In genomic region chr16:18842565-18842964, GRCh38 we compare ENCODE assay signal across 24 cellular contexts. TPM values are rescaled to one million over a fixed set of nuclear protein-coding genes. Genes with fewer than 3 reads are reported as not detected.
DNase-seq lines count a peak whose midpoint lies in the region; ATAC-seq, FAIRE-seq and TF ChIP-seq lines count a peak whose summit lies in the region.
"Had no signal": no experiment of that assay in that cellular context is flagged by ENCODE, and none has a peak within 500 bp of the region (broad histone marks: within the 10 kb centered on the region; RNA-seq: fewer than 3 reads in every experiment).

No MANE protein-coding gene starts in this region.

- H3K27me3 ChIP-seq in dorsolateral prefrontal cortex (no peaks in the 10 kb centered on the region), right lobe of liver (no peaks in the 10 kb centered on the region)
- H3K27me3 ChIP-seq: BLaER1, SJSA1 had no signal

- no peak overlapping the region for H3K9ac ChIP-seq in kidney (ENCODE audit: low read length in 2 of 2)
- H3K9ac ChIP-seq: BLaER1, KMS-11 had no signal

- no peak for ATAC-seq in stimulated activated naive CD8-positive, alpha-beta T cell treated with anti-CD3 and anti-CD28 coated beads, Interleukin-15, amount 100 ng/mL, for 72 hours
- ATAC-seq in right lobe of liver = peak; percentile 77 to 91 (median 84)
- ATAC-seq: HCT116 had no signal

- DNase-seq in stimulated activated naive CD8-positive, alpha-beta T cell treated with anti-CD3 and anti-CD28 coated beads, Interleukin-15, amount 100 ng/mL, for 72 hours = no peak
- DNase-seq in dorsolateral prefrontal cortex (no peak), right lobe of liver (peak in 2 of 3 donors; percentile 64 to 73), kidney (no peak), NCI-H1694 treated with DMSO at 0.1 percent for 48 hours (lab: John Stamatoyannopoulos, UW) (no peak), caudate nucleus (lab: John Stamatoyannopoulos, UW) (no peak)
- DNase-seq: CD4-positive, CD25-positive, alpha-beta regulatory T cell; COR-L47; MM.1S; NCI-H2029 treated with DMSO at 0.1 percent for 48 hours; NCI-H2227 treated with DMSO at 0.1 percent for 48 hours; NCI-H526 treated with DMSO at 0.1 percent for 48 hours; PC-9; Right ventricle myocardium superior; RPMI8226 had no signal

- FAIRE-seq in kidney (lab: Jason Lieb, UNC) = no peak
- FAIRE-seq: A204.1, G401.6, H1 had no signal

- H3K27me3 Mint-ChIP-seq in stimulated activated naive CD8-positive, alpha-beta T cell treated with anti-CD3 and anti-CD28 coated beads, Interleukin-15, Interleukin-2, amounts not matched to agents 100 ng/mL and 50 ng/mL, for 24 hours = no peaks in the 10 kb centered on the region
- no peaks in the 10 kb centered on the region for H3K27me3 Mint-ChIP-seq in stimulated activated naive CD8-positive, alpha-beta T cell treated with anti-CD3 and anti-CD28 coated beads, Interleukin-15, amount 100 ng/mL, for 72 hours
- H3K27me3 Mint-ChIP-seq: CD4-positive, CD25-positive, alpha-beta regulatory T cell; IgD-negative memory B cell had no signal

- H3K4me3 ChIP-seq in dorsolateral prefrontal cortex (no peak overlapping the region), right lobe of liver (no peak overlapping the region), kidney (ENCODE audit: low read length in 2 of 2) (no peak overlapping the region)
- H3K4me3 ChIP-seq: BLaER1, PC-9, SJSA1 had no signal

- intact Hi-C loops in dorsolateral prefrontal cortex (cut with DNase I) = no loop called here
- intact Hi-C loops in right lobe of liver (cut with DNase I) = no loop called here
- intact Hi-C loops in kidney (cut with DNase I) = no loop called here

- no peak for TF ChIP-seq POLR2A in right lobe of liver (IDR thresholded peaks at IDR 0.05)

- peaks cover 5% of the 10 kb centered on the region for H3K4me1 Mint-ChIP-seq in stimulated activated naive CD8-positive, alpha-beta T cell treated with anti-CD3 and anti-CD28 coated beads, Interleukin-15, Interleukin-2, amounts not matched to agents 100 ng/mL and 50 ng/mL, for 24 hours (ENCODE audit: low read depth)
- H3K4me1 Mint-ChIP-seq in stimulated activated naive CD8-positive, alpha-beta T cell treated with anti-CD3 and anti-CD28 coated beads, Interleukin-15, amount 100 ng/mL, for 72 hours = peaks cover 8% of the 10 kb centered on the region

- no peak overlapping the region for H3K4me3 Mint-ChIP-seq in stimulated activated naive CD8-positive, alpha-beta T cell treated with anti-CD3 and anti-CD28 coated beads, Interleukin-15, Interleukin-2, amounts not matched to agents 100 ng/mL and 50 ng/mL, for 24 hours
- no peak overlapping the region for H3K4me3 Mint-ChIP-seq in stimulated activated naive CD8-positive, alpha-beta T cell treated with anti-CD3 and anti-CD28 coated beads, Interleukin-15, amount 100 ng/mL, for 72 hours
- H3K4me3 Mint-ChIP-seq: CD4-positive, CD25-positive, alpha-beta regulatory T cell; IgD-negative memory B cell had no signal

- H3K27ac Mint-ChIP-seq in stimulated activated naive CD8-positive, alpha-beta T cell treated with anti-CD3 and anti-CD28 coated beads, Interleukin-15, Interleukin-2, amounts not matched to agents 100 ng/mL and 50 ng/mL, for 24 hours = peak overlapping the region; percentile 3
- H3K27ac Mint-ChIP-seq in stimulated activated naive CD8-positive, alpha-beta T cell treated with anti-CD3 and anti-CD28 coated beads, Interleukin-15, amount 100 ng/mL, for 72 hours = peak overlapping the region in 1 of 2 donors; percentile 6
- H3K27ac Mint-ChIP-seq: IgD-negative memory B cell had no signal

- H3K4me1 ChIP-seq in right lobe of liver (peaks cover 0 to 26% (median 0%) of the 10 kb centered on the region in 4 donors), kidney (ENCODE audit: control insufficient read depth in 1 of 2, insufficient read depth in 1 of 2, low read depth in 1 of 2, low read length in 2 of 2) (no peaks in the 10 kb centered on the region)
- H3K4me1 ChIP-seq: BLaER1, SJSA1 had no signal

- H3K36me3 Mint-ChIP-seq in stimulated activated naive CD8-positive, alpha-beta T cell treated with anti-CD3 and anti-CD28 coated beads, Interleukin-15, Interleukin-2, amounts not matched to agents 100 ng/mL and 50 ng/mL, for 24 hours (ENCODE audit: low read depth) = peaks cover 86% of the 10 kb centered on the region

- H3K27ac ChIP-seq in dorsolateral prefrontal cortex = peak overlapping the region in 31 of 59 donors; percentile 1 to 68 (median 37)
- peak overlapping the region in 2 of 3 donors; percentile 18 to 70 for H3K27ac ChIP-seq in right lobe of liver
- H3K27ac ChIP-seq in kidney (ENCODE audit: low read depth in 2 of 2, low read length in 2 of 2) = no peak overlapping the region
- H3K27ac ChIP-seq in caudate nucleus (ENCODE audit: low read depth, low read length) = no peak overlapping the region
- H3K27ac ChIP-seq: BLaER1, KMS-11, PC-9, SJSA1 had no signal

- TF ChIP-seq CTCF in dorsolateral prefrontal cortex (IDR thresholded peaks at IDR 0.05 in 54 of 56, conservative IDR thresholded peaks at IDR 0.05 in 2 of 56; ENCODE audit: low read depth in 1 of 56, partially characterized antibody in 56 of 56) = no peak
- no peak for TF ChIP-seq CTCF in right lobe of liver (IDR thresholded peaks at IDR 0.05)
- TF ChIP-seq CTCF in kidney (IDR thresholded peaks at IDR 0.05; ENCODE audit: borderline replicate concordance, extremely low read depth, insufficient read depth) = no peak

- H3K9me3 ChIP-seq in right lobe of liver (no peaks in the 10 kb centered on the region), kidney (ENCODE audit: control insufficient read depth in 1 of 2, low read length in 2 of 2) (no peaks in the 10 kb centered on the region)
- H3K9me3 ChIP-seq: BLaER1, SJSA1 had no signal

- no peaks in the 10 kb centered on the region for H3K9me3 Mint-ChIP-seq in stimulated activated naive CD8-positive, alpha-beta T cell treated with anti-CD3 and anti-CD28 coated beads, Interleukin-15, Interleukin-2, amounts not matched to agents 100 ng/mL and 50 ng/mL, for 24 hours
- H3K9me3 Mint-ChIP-seq in stimulated activated naive CD8-positive, alpha-beta T cell treated with anti-CD3 and anti-CD28 coated beads, Interleukin-15, amount 100 ng/mL, for 72 hours = no peaks in the 10 kb centered on the region
- H3K9me3 Mint-ChIP-seq: CD4-positive, CD25-positive, alpha-beta regulatory T cell; IgD-negative memory B cell had no signal

- H3K36me3 ChIP-seq in right lobe of liver (peaks cover 0 to 67% (median 27%) of the 10 kb centered on the region in 4 donors), kidney (ENCODE audit: control insufficient read depth in 1 of 2, insufficient read depth in 2 of 2, low read length in 2 of 2) (peaks cover 36 to 57% of the 10 kb centered on the region in 2 donors)

- WGBS in right lobe of liver (ENCODE audit: insufficient coverage, low coverage, low lambda C conversion rate, missing lambda C conversion rate) = 18% methylated on average over 4 of the region's 6 CpGs

RNA-seq across cellular contexts. Expression of gene ARL6IP1, which starts 41.2 kb away (rescaled TPM):
- 100 to 1,000 TPM; 150 to 428 (median 318) TPM for total RNA-seq in dorsolateral prefrontal cortex
- total RNA-seq in right lobe of liver = 100 to 1,000 TPM; 103 to 160 (median 109) TPM
- 107 TPM for total RNA-seq in kidney
- 99.5 TPM for polyA plus RNA-seq in kidney (ENCODE audit: insufficient read depth, low read depth, low replicate concordance)

RNA-seq across cellular contexts. Expression of gene RPS15A, which starts 52.4 kb away (rescaled TPM):
- 100 to 1,000 TPM; 167 to 354 (median 232) TPM for total RNA-seq in dorsolateral prefrontal cortex
- total RNA-seq in right lobe of liver = 100 to 1,000 TPM; 413 to 736 (median 445) TPM
- total RNA-seq in kidney = 918 TPM
- polyA plus RNA-seq in kidney (ENCODE audit: insufficient read depth, low read depth, low replicate concordance) = 1,519 TPM

Comparison
In these comparisons a context has a peak if more than half of its experiments do, and no peak if none do; other contexts are left out.
1. DNase-seq: peak in right lobe of liver (2 of 3); none in stimulated activated naive CD8-positive, alpha-beta T cell treated with anti-CD3 and anti-CD28 coated beads, Interleukin-15, amount 100 ng/mL, for 72 hours (0 of 2), dorsolateral prefrontal cortex (0 of 10), kidney (single experiment), NCI-H1694 treated with DMSO at 0.1 percent for 48 hours (single experiment) and caudate nucleus (0 of 61).
2. H3K27ac ChIP-seq: peak in dorsolateral prefrontal cortex (31 of 59) and right lobe of liver (2 of 3); none in kidney (0 of 2) and caudate nucleus (single experiment).